7 cellular contexts compared by ENCODE assay signal in genomic region chrX:13309631-13310030, GRCh38. TPM values are rescaled to one million over a fixed set of nuclear protein-coding genes. Genes with fewer than 3 reads are reported as not detected.
"Had no signal": no experiment of that assay in that cellular context is flagged by ENCODE, and none has a peak within 500 bp of the region (broad histone marks: within the 10 kb centered on the region; RNA-seq: fewer than 3 reads in every experiment).

No MANE protein-coding gene starts in this region.

- H3K36me3 Mint-ChIP-seq: IgD-negative memory B cell had no signal

- H3K27ac Mint-ChIP-seq: IgD-negative memory B cell had no signal

- DNase-seq: GM23248, GOT3, H7, HCEC 1CT, KBM-7 had no signal

- H3K9me3 Mint-ChIP-seq: IgD-negative memory B cell had no signal

- ATAC-seq: HepG2 had no signal

- H3K4me3 Mint-ChIP-seq: IgD-negative memory B cell had no signal

RNA-seq across cellular contexts. Expression of gene ATXN3L, which starts 10.2 kb away (rescaled TPM):
- polyA plus RNA-seq: GM23248, HepG2, IgD-negative memory B cell had no signal
